In the genomic region with DNA sequence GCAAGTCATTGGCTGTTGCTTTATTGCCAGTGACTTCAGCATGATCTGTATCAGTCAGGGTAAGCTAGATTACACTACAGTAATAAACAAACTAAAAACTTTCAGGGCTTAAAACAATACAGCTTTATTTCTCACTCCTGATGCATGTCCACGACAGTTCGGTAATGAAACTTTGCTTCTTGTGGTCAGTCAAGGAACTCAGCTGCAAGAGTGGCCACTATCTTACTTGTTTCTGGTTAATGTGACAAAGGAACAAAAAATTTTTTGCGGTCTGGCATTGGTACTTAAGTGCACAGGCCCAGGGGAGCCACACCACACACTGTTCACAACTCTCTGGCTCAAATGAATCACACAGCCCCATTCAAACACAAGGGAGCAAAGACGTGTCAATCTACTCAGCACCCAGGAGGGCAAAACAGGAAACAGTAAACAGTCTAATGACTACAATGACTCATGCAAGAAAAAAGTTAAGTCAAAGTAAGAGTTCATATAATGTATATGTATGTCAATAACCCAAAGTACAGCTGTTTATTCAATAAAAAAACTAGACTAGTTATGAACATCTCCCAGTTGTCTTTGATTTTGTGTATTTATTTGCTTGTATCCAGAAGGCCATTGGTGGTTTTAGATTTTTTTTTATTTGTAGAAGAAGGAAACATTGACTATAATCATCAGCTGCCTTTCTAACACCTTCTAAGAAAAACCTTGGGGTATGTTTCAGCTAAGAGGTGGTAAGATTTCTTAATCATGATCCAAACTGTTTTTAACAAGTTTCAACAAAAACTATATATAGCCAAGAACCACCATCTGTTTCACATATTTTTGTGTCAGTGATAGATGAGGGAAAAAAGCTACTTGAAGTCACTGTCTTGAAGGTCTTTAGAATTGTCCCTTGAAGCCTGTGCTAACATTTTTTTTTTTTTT, we compare ENCODE assay signal across 8 cellular contexts.
DNase-seq lines count a peak whose midpoint lies in the region; TF ChIP-seq lines count a peak whose summit lies in the region.

No MANE protein-coding gene starts in this region.

- H3K36me3 ChIP-seq in GM23248 (ENCODE audit: low read depth) (no peaks in the 10 kb centered on the region), Loucy (ENCODE audit: insufficient read depth, low read length) (no peaks in the 10 kb centered on the region)

- H4K20me1 ChIP-seq in GM23248 (ENCODE audit: insufficient read depth) (no peaks in the 10 kb centered on the region), Loucy (ENCODE audit: insufficient read depth, low read length, poor library complexity, severe bottlenecking) (no peaks in the 10 kb centered on the region)

- in situ Hi-C loops in GM23248 (cut with MboI): loop anchor here (25.0 kb wide), 1 partner anchor 543 kb away; the partner anchor contains the start of gene CPED1

- H3K9me3 ChIP-seq in GM23248 (ENCODE audit: low read depth): no peaks in the 10 kb centered on the region
- no peaks in the 10 kb centered on the region for H3K9me3 ChIP-seq in Loucy (ENCODE audit: insufficient read depth, low read depth, low read length)

- H3K9me3 Mint-ChIP-seq in activated T-helper 2 cell treated with anti-CD3 and anti-CD28 coated beads, Interferon-gamma antibody, Interleukin-2, Interleukin-4, amounts not matched to agents 10 μg/mL and 5 μg/mL and 100 μg/mL, durations not matched to agents 14 hours and 24 hours and 36 hours: peaks cover 5% of the 10 kb centered on the region
- no peaks in the 10 kb centered on the region for H3K9me3 Mint-ChIP-seq in glutamatergic neuron (ENCODE audit: unreplicated experiment)

- intact Hi-C loops in activated T-helper 2 cell treated with anti-CD3 and anti-CD28 coated beads, Interferon-gamma antibody, Interleukin-2, Interleukin-4, amounts not matched to agents 10 μg/mL and 5 μg/mL and 100 μg/mL, durations not matched to agents 14 hours and 24 hours and 36 hours (cut with micrococcal nuclease): loop anchor here (1.0 to 5.0 kb wide), 9 partner anchors 12 to 578 kb away; partner anchors contain the start of genes FAM3C and ING3

- no peak overlapping the region for H2AFZ ChIP-seq in GM23248
- H2AFZ ChIP-seq in Loucy (ENCODE audit: low read length): no peak overlapping the region

- H3K4me1 Mint-ChIP-seq in activated T-helper 2 cell treated with anti-CD3 and anti-CD28 coated beads, Interferon-gamma antibody, Interleukin-2, Interleukin-4, amounts not matched to agents 10 μg/mL and 5 μg/mL and 100 μg/mL, durations not matched to agents 14 hours and 24 hours and 36 hours (ENCODE audit: low read depth): peaks cover 40% of the 10 kb centered on the region
- H3K4me1 Mint-ChIP-seq in glutamatergic neuron (ENCODE audit: low read depth, unreplicated experiment): peaks cover 6% of the 10 kb centered on the region

- peaks cover 18% of the 10 kb centered on the region for H3K36me3 Mint-ChIP-seq in activated T-helper 2 cell treated with anti-CD3 and anti-CD28 coated beads, Interferon-gamma antibody, Interleukin-2, Interleukin-4, amounts not matched to agents 10 μg/mL and 5 μg/mL and 100 μg/mL, durations not matched to agents 14 hours and 24 hours and 36 hours (ENCODE audit: low read depth)
- H3K36me3 Mint-ChIP-seq in glutamatergic neuron (ENCODE audit: unreplicated experiment): no peaks in the 10 kb centered on the region

- H3K79me2 ChIP-seq in GM23248 (ENCODE audit: insufficient read depth) (no peaks in the 10 kb centered on the region), Loucy (ENCODE audit: insufficient read depth, low read length) (no peaks in the 10 kb centered on the region)

- H3K4me1 ChIP-seq in GM23248 (ENCODE audit: insufficient read depth) (peaks cover 23% of the 10 kb centered on the region), Loucy (ENCODE audit: insufficient read depth, low read length, poor library complexity, severe bottlenecking) (peaks cover 4% of the 10 kb centered on the region)

- H3K4me2 ChIP-seq in GM23248 (ENCODE audit: unreplicated experiment) (peak overlapping the region; percentile 68), Loucy (ENCODE audit: low read depth, low read length, poor library complexity, severe bottlenecking) (peak overlapping the region; percentile 51)

- H3K4me3 Mint-ChIP-seq in activated T-helper 2 cell treated with anti-CD3 and anti-CD28 coated beads, Interferon-gamma antibody, Interleukin-2, Interleukin-4, amounts not matched to agents 10 μg/mL and 5 μg/mL and 100 μg/mL, durations not matched to agents 14 hours and 24 hours and 36 hours (ENCODE audit: low read depth): peak overlapping the region; percentile 45
- no peak overlapping the region for H3K4me3 Mint-ChIP-seq in glutamatergic neuron (ENCODE audit: unreplicated experiment)

- TF ChIP-seq CTCF in GM10266 (IDR thresholded peaks at IDR 0.05; ENCODE audit: control insufficient read depth, insufficient read depth, low read depth, missing control alignments) (no peak), Loucy (conservative IDR thresholded peaks at IDR 0.05; ENCODE audit: low read length) (no peak), glutamatergic neuron (IDR thresholded peaks at IDR 0.05; ENCODE audit: partially characterized antibody, unreplicated experiment) (no peak)

- peak overlapping the region; percentile 94 for H3K27ac Mint-ChIP-seq in activated T-helper 2 cell treated with anti-CD3 and anti-CD28 coated beads, Interferon-gamma antibody, Interleukin-2, Interleukin-4, amounts not matched to agents 10 μg/mL and 5 μg/mL and 100 μg/mL, durations not matched to agents 14 hours and 24 hours and 36 hours
- H3K27ac Mint-ChIP-seq in glutamatergic neuron (ENCODE audit: unreplicated experiment): no peak overlapping the region

- H3K9ac ChIP-seq in GM23248 (no peak overlapping the region), Loucy (ENCODE audit: low read depth, low read length, poor library complexity, severe bottlenecking) (no peak overlapping the region)

- H3K4me3 ChIP-seq in GM23248: peak overlapping the region; percentile 24
- H3K4me3 ChIP-seq in Loucy (ENCODE audit: low read length, poor library complexity, severe bottlenecking): peak overlapping the region; percentile 7

- H3K27ac ChIP-seq in GM23248: peak overlapping the region; percentile 22; the same call in 1 of the 2 replicates

- peaks cover 22% of the 10 kb centered on the region for H3F3A ChIP-seq in GM23248 (ENCODE audit: insufficient read depth)
- H3F3A ChIP-seq in Loucy (ENCODE audit: low read depth): no peaks in the 10 kb centered on the region

- H3K27me3 ChIP-seq in GM23248 (replicated peaks; ENCODE audit: insufficient read depth) (peaks cover 71% of the 10 kb centered on the region), Loucy (ENCODE audit: insufficient read depth, low read length, poor library complexity, severe bottlenecking) (no peaks in the 10 kb centered on the region)

- H3K27me3 Mint-ChIP-seq in activated T-helper 2 cell treated with anti-CD3 and anti-CD28 coated beads, Interferon-gamma antibody, Interleukin-2, Interleukin-4, amounts not matched to agents 10 μg/mL and 5 μg/mL and 100 μg/mL, durations not matched to agents 14 hours and 24 hours and 36 hours (ENCODE audit: low read depth): no peaks in the 10 kb centered on the region
- no peaks in the 10 kb centered on the region for H3K27me3 Mint-ChIP-seq in glutamatergic neuron (ENCODE audit: unreplicated experiment)

- H3K9me2 ChIP-seq in GM23248 (ENCODE audit: insufficient read depth) (no peaks in the 10 kb centered on the region), Loucy (replicated peaks; ENCODE audit: low read depth, low read length) (no peaks in the 10 kb centered on the region)

- WGBS in GM23248 (ENCODE audit: low coverage in 1 of 2, low lambda C conversion rate in 2 of 2, missing lambda C conversion rate in 2 of 2), 2 experiments: 2 to 4% methylated on average over 4 of the region's 4 CpGs

- peak; percentile 68 for DNase-seq in GM10266 (ENCODE audit: extremely low spot score)
- DNase-seq in GM23248: peak; percentile 95
- peak; percentile 62 for DNase-seq in activated T-helper 2 cell treated with anti-CD3 and anti-CD28 coated beads, Interferon-gamma antibody, Interleukin-2, Interleukin-4, amounts not matched to agents 10 μg/mL and 5 μg/mL and 100 μg/mL, durations not matched to agents 14 hours and 24 hours and 36 hours (ENCODE audit: low spot score)
- peak; percentile 96 for DNase-seq in islet precursor cell
- peak; percentile 34 for DNase-seq in stimulated activated CD8-positive, alpha-beta memory T cell treated with anti-CD3 and anti-CD28 coated beads, Interleukin-4, amount 100 ng/mL, for 24 hours (ENCODE audit: low read depth)
- DNase-seq in glutamatergic neuron: no peak
- DNase-seq in effector CD8-positive, alpha-beta T cell (lab: John Stamatoyannopoulos, UW): no peak

Comparison
In these comparisons a context has a peak if more than half of its experiments do, and no peak if none do; other contexts are left out.
1. DNase-seq: peak in GM10266 (single experiment), GM23248 (single experiment), activated T-helper 2 cell treated with anti-CD3 and anti-CD28 coated beads, Interferon-gamma antibody, Interleukin-2, Interleukin-4, amounts not matched to agents 10 μg/mL and 5 μg/mL and 100 μg/mL, durations not matched to agents 14 hours and 24 hours and 36 hours (single experiment), islet precursor cell (single experiment) and stimulated activated CD8-positive, alpha-beta memory T cell treated with anti-CD3 and anti-CD28 coated beads, Interleukin-4, amount 100 ng/mL, for 24 hours (single experiment); none in glutamatergic neuron (single experiment) and effector CD8-positive, alpha-beta T cell (single experiment).